In genomic region chr15:77502379-77503095, GRCh38 we compare ENCODE assay signal across 16 cellular contexts.
"Had no signal": no experiment of that assay in that cellular context is flagged by ENCODE, and none has a peak within 500 bp of the region (broad histone marks: within the 10 kb centered on the region; RNA-seq: fewer than 3 reads in every experiment).

No MANE protein-coding gene starts in this region.

- FAIRE-seq: endometrium, small intestine had no signal

- DNase-seq: cortex of kidney; effector memory CD4-positive, alpha-beta T cell; esophagus squamous epithelium; foreskin fibroblast; hippocampal formation; naive thymus-derived CD4-positive, alpha-beta T cell; nephron progenitor cell; small intestine; stimulated activated CD4-positive, alpha-beta T cell treated with anti-CD3 and anti-CD28 coated beads, Interleukin-12 subunit alpha, Interleukin-12 subunit beta, amount 100 ng/mL, for 4 hours; stimulated activated naive CD4-positive, alpha-beta T cell treated with Interleukin-2 at 50 U/mL for 16 hours had no signal

- H3K27me3 Mint-ChIP-seq: naive thymus-derived CD4-positive, alpha-beta T cell; type B pancreatic cell had no signal

- H3K27ac Mint-ChIP-seq: naive thymus-derived CD4-positive, alpha-beta T cell; nephron progenitor cell; type B pancreatic cell had no signal

- H3K36me3 ChIP-seq: esophagus squamous epithelium, gastroesophageal sphincter, neutrophil, vagina had no signal

- H3K27me3 ChIP-seq: esophagus squamous epithelium, gastroesophageal sphincter, vagina had no signal

- H3K27ac ChIP-seq: epithelial cell of prostate, esophagus squamous epithelium, gastroesophageal sphincter, neutrophil, vagina had no signal

- H3K4me3 Mint-ChIP-seq: naive thymus-derived CD4-positive, alpha-beta T cell; nephron progenitor cell; type B pancreatic cell had no signal

- H3K4me3 ChIP-seq: esophagus squamous epithelium, gastroesophageal sphincter, vagina had no signal

- H3K9me3 Mint-ChIP-seq: naive thymus-derived CD4-positive, alpha-beta T cell; nephron progenitor cell; type B pancreatic cell had no signal

- H3K9me3 ChIP-seq: esophagus squamous epithelium, gastroesophageal sphincter, neutrophil, vagina had no signal
